1 cellular context compared by ENCODE assay signal in genomic region chr3:104745313-104745712, GRCh38.
TF ChIP-seq lines count a peak whose summit lies in the region.

No MANE protein-coding gene starts in this region.

TF ChIP-seq in IMR-90, 13 proteins besides CTCF, POLR2A, EP300 and RAD21 (continued from another document):
- TF ChIP-seq, protein P1, sequence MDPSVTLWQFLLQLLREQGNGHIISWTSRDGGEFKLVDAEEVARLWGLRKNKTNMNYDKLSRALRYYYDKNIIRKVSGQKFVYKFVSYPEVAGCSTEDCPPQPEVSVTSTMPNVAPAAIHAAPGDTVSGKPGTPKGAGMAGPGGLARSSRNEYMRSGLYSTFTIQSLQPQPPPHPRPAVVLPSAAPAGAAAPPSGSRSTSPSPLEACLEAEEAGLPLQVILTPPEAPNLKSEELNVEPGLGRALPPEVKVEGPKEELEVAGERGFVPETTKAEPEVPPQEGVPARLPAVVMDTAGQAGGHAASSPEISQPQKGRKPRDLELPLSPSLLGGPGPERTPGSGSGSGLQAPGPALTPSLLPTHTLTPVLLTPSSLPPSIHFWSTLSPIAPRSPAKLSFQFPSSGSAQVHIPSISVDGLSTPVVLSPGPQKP (IDR thresholded peaks at IDR 0.05; ENCODE audit: borderline replicate concordance, low read depth, low read length) = no peak
- TF ChIP-seq MXI1 (IDR thresholded peaks at IDR 0.05; ENCODE audit: borderline replicate concordance, low read depth, low read length) (no peak), FOS (IDR thresholded peaks at IDR 0.05; ENCODE audit: low read depth, low read length) (no peak), CHD1 (IDR thresholded peaks at IDR 0.05; ENCODE audit: low read depth, low read length) (no peak), RFX5 (IDR thresholded peaks at IDR 0.05; ENCODE audit: low read depth, low read length) (no peak), NFE2L2 (IDR thresholded peaks at IDR 0.05; ENCODE audit: low read depth, low read length) (no peak), CEBPB (IDR thresholded peaks at IDR 0.05; ENCODE audit: low read depth, low read length) (no peak), SMC3 (IDR thresholded peaks at IDR 0.05; ENCODE audit: low read depth, low read length) (no peak), MAFK (IDR thresholded peaks at IDR 0.05; ENCODE audit: low read depth, low read length) (no peak), RCOR1 (IDR thresholded peaks at IDR 0.05; ENCODE audit: insufficient replicate concordance, low read length) (no peak), USF2 (IDR thresholded peaks at IDR 0.05; ENCODE audit: low read depth, low read length) (no peak)
